11 cellular contexts compared by ENCODE assay signal in the genomic region with DNA sequence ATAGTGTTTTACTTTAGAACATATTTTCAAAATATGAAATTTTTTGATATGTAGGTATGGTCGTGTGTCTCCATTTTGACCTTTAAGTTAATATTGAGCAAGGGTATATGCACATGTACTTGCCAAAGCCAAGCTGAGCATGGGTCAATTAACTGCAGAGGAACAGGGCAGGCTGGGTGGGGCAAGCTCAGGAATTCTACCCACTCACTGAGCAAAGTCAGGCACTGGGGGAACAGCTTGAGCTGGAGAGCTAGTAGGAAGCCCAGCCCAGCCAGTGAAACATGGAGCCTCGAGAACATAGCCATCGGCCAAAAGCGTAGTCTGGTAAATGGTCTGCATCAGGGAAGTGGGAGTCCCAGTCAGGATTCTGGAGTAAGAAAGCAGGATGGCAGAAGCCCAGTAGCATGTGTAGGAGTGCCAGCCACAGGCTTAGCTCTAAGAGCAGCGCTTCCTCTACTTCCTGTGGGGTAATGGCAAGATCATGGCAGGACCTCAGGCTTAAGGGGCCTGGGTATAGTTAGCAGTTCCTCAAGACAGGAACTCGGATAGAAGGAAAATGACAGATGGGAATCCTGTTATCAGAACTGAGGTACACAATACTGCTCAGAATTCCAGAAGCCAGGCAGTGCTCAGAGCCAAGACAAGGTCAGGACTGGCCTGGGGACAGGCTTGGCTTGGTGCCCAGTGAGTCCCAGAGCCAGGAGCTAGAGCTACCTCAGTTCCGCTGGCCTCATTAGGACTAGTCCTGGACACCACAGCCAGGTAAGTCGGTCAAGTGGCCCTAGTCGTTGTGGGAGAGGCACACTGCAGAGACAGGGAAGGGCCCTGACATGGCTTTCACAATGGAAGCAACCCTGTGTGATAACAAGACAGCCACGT.
DNase-seq lines count a peak whose midpoint lies in the region; ATAC-seq and TF ChIP-seq lines count a peak whose summit lies in the region.
"Had no signal": no experiment of that assay in that cellular context is flagged by ENCODE, and none has a peak within 500 bp of the region (broad histone marks: within the 10 kb centered on the region; RNA-seq: fewer than 3 reads in every experiment).

No MANE protein-coding gene starts in this region.

- H3K4me1 Mint-ChIP-seq in endodermal cell = peaks cover 10% of the 10 kb centered on the region

- H3K27ac ChIP-seq in endodermal cell (ENCODE audit: low read depth, low read length) (no peak overlapping the region), foreskin keratinocyte (no peak overlapping the region)

- no peaks in the 10 kb centered on the region for H3K9me3 ChIP-seq in endodermal cell (ENCODE audit: control insufficient read depth, low read length)

- no peak overlapping the region for H3K4me3 Mint-ChIP-seq in endodermal cell
- H3K4me3 Mint-ChIP-seq: activated naive CD8-positive, alpha-beta T cell treated with anti-CD3 and anti-CD28 coated beads, Interleukin-2, amount 50 U/mL, for 24 hours had no signal

- H3K9me3 Mint-ChIP-seq in endodermal cell = no peaks in the 10 kb centered on the region
- H3K9me3 Mint-ChIP-seq: activated naive CD8-positive, alpha-beta T cell treated with anti-CD3 and anti-CD28 coated beads, Interleukin-2, amount 50 U/mL, for 24 hours had no signal

- no peak overlapping the region for H3K4me3 ChIP-seq in endodermal cell (ENCODE audit: low read length)

- peak; percentile 71 for DNase-seq in GDM1 (lab: John Stamatoyannopoulos, UW)
- peak; percentile 24 to 51 for DNase-seq in NOMO-1 (lab: John Stamatoyannopoulos, UW; ENCODE audit: unreplicated experiment in 2 of 2)
- peak; percentile 89 for DNase-seq in cerebellum (ENCODE audit: low spot score)
- DNase-seq in midbrain (lab: John Stamatoyannopoulos, UW) = peak; percentile 3
- no peak for DNase-seq in sciatic nerve (ENCODE audit: low spot score)
- no peak for DNase-seq in endodermal cell
- DNase-seq in foreskin keratinocyte = no peak
- DNase-seq: activated naive CD8-positive, alpha-beta T cell treated with anti-CD3 and anti-CD28 coated beads, Interleukin-2, amount 50 U/mL, for 24 hours; effector CD8-positive, alpha-beta T cell had no signal

- TF ChIP-seq CTCF in endodermal cell (conservative IDR thresholded peaks at IDR 0.05) (no peak), foreskin keratinocyte (conservative IDR thresholded peaks at IDR 0.05) (no peak)

- 89 to 92% methylated on average over 8 to 10 of the region's 10 CpGs for WGBS in endodermal cell (ENCODE audit: insufficient coverage in 1 of 2, insufficient read length in 1 of 2), 2 experiments

- peaks cover 2% of the 10 kb centered on the region for H3K36me3 Mint-ChIP-seq in endodermal cell (ENCODE audit: low read depth)

- ATAC-seq in sciatic nerve = no peak
- no peak for ATAC-seq in HG03432 (IDR thresholded peaks at IDR 0.05; ENCODE audit: unreplicated experiment)
- ATAC-seq in foreskin keratinocyte = no peak
- ATAC-seq: activated naive CD8-positive, alpha-beta T cell treated with anti-CD3 and anti-CD28 coated beads, Interleukin-2, amount 50 U/mL, for 24 hours; SK-N-SH treated with all-trans-retinoic acid at 6 μM for 48 hours had no signal

- H3K27me3 ChIP-seq in endodermal cell (ENCODE audit: control insufficient read depth, insufficient read depth, low read length, poor library complexity, severe bottlenecking) (no peaks in the 10 kb centered on the region), foreskin keratinocyte (peaks cover 7% of the 10 kb centered on the region)

- intact Hi-C loops in sciatic nerve (cut with DNase I) = loop anchor here (5.0 kb wide), 1 partner anchor 135 kb away; no protein-coding TSS in a partner anchor

- H3K27ac Mint-ChIP-seq in endodermal cell = no peak overlapping the region
- H3K27ac Mint-ChIP-seq: activated naive CD8-positive, alpha-beta T cell treated with anti-CD3 and anti-CD28 coated beads, Interleukin-2, amount 50 U/mL, for 24 hours had no signal

- peaks cover 8% of the 10 kb centered on the region for H3K27me3 Mint-ChIP-seq in endodermal cell (ENCODE audit: insufficient read depth)

- no peaks in the 10 kb centered on the region for H3K36me3 ChIP-seq in endodermal cell (ENCODE audit: control insufficient read depth, insufficient read depth, low read length)

- H3K4me1 ChIP-seq in endodermal cell (ENCODE audit: control insufficient read depth, insufficient read depth, low read length) (no peaks in the 10 kb centered on the region), foreskin keratinocyte (no peaks in the 10 kb centered on the region)

- no peak overlapping the region for H3K9ac ChIP-seq in endodermal cell (ENCODE audit: extremely low read depth, low read length, poor library complexity, severe bottlenecking)

Comparison
In these comparisons a context has a peak if more than half of its experiments do, and no peak if none do; other contexts are left out.
1. DNase-seq: peak in GDM1 (single experiment), NOMO-1 (2 of 2), cerebellum (single experiment) and midbrain (single experiment); none in sciatic nerve (single experiment), endodermal cell (single experiment) and foreskin keratinocyte (0 of 2).